ENCODE assay signal across 1 cellular context in genomic region chr3:49553690-49554634, GRCh38.
TF ChIP-seq lines count a peak whose summit lies in the region.

BSN (plus strand) TSS chr3:49554477; CDS start chr3:49554603, 126 bp downstream.

TF ChIP-seq in HEK293, 187 proteins besides CTCF, POLR2A, EP300 and RAD21 (continued from another document and continues in another):
- TF ChIP-seq ZBTB11 (tag by site-specific recombination; conservative IDR thresholded peaks at IDR 0.05; ENCODE audit: low read depth): no peak
- 0 out of 2 replicates have a peak, but pooled peaks have one; percentile 61 for TF ChIP-seq ZNF501 (tag by site-specific recombination; IDR thresholded peaks at IDR 0.05)
- no peak for TF ChIP-seq ZNF121 (tag by site-specific recombination; IDR thresholded peaks at IDR 0.05)
- no peak for TF ChIP-seq ZNF561 (tag by site-specific recombination; IDR thresholded peaks at IDR 0.05; ENCODE audit: borderline replicate concordance)
- TF ChIP-seq ZNF449 (tag by site-specific recombination; IDR thresholded peaks at IDR 0.05): no peak
- TF ChIP-seq ZNF768 (tag by site-specific recombination; IDR thresholded peaks at IDR 0.05): no peak
- no peak for TF ChIP-seq ZNF175 (tag by site-specific recombination; IDR thresholded peaks at IDR 0.05)
- TF ChIP-seq ZBTB44 (tag by site-specific recombination; IDR thresholded peaks at IDR 0.05): no peak
- TF ChIP-seq ZNF280D (tag by site-specific recombination; IDR thresholded peaks at IDR 0.05): no peak
- no peak for TF ChIP-seq ZNF366 (tag by site-specific recombination; conservative IDR thresholded peaks at IDR 0.05)
- TF ChIP-seq KLF9 (tag by site-specific recombination; IDR thresholded peaks at IDR 0.05; ENCODE audit: low read depth): peak; percentile 56; the same call in 1 of the 2 replicates
- no peak for TF ChIP-seq ZSCAN18 (tag by site-specific recombination; IDR thresholded peaks at IDR 0.05)
- no peak for TF ChIP-seq ZNF670 (tag by site-specific recombination; IDR thresholded peaks at IDR 0.05; ENCODE audit: low read depth)
- 0 out of 2 replicates have a peak, but pooled peaks have one; percentile 4 for TF ChIP-seq ZNF558 (tag by site-specific recombination; IDR thresholded peaks at IDR 0.05)
- no peak for TF ChIP-seq ZBTB6 (tag by site-specific recombination; IDR thresholded peaks at IDR 0.05)
- TF ChIP-seq ZNF398 (tag by site-specific recombination; IDR thresholded peaks at IDR 0.05): no peak
- TF ChIP-seq KLF17 (tag by site-specific recombination; IDR thresholded peaks at IDR 0.05): no peak
- no peak for TF ChIP-seq ZNF266 (tag by site-specific recombination; IDR thresholded peaks at IDR 0.05; ENCODE audit: low read depth)
- no peak for TF ChIP-seq EGR2 (tag by site-specific recombination; IDR thresholded peaks at IDR 0.05; ENCODE audit: low read depth)
- TF ChIP-seq ZNF76 (tag by site-specific recombination; IDR thresholded peaks at IDR 0.05; ENCODE audit: borderline replicate concordance, low read depth): no peak; the same call in 1 of the 2 replicates
- TF ChIP-seq ZNF792 (tag by site-specific recombination; IDR thresholded peaks at IDR 0.05): no peak
- TF ChIP-seq GFI1B (tag by site-specific recombination; IDR thresholded peaks at IDR 0.05): no peak
- TF ChIP-seq ZNF274 (IDR thresholded peaks at IDR 0.05; ENCODE audit: low read length): no peak
- TF ChIP-seq ZNF274 (tag by site-specific recombination; IDR thresholded peaks at IDR 0.05; ENCODE audit: borderline replicate concordance): no peak
- TF ChIP-seq ZNF426 (tag by site-specific recombination; IDR thresholded peaks at IDR 0.05): no peak
- TF ChIP-seq BCL11B (tag by site-specific recombination; IDR thresholded peaks at IDR 0.05; ENCODE audit: low read depth): no peak
- TF ChIP-seq ZNF473 (tag by site-specific recombination; IDR thresholded peaks at IDR 0.05): no peak
- no peak for TF ChIP-seq SP3 (tag by site-specific recombination; IDR thresholded peaks at IDR 0.05)
- TF ChIP-seq ZNF214 (tag by site-specific recombination; IDR thresholded peaks at IDR 0.05; ENCODE audit: borderline replicate concordance): no peak
- no peak for TF ChIP-seq ZNF660 (tag by site-specific recombination; IDR thresholded peaks at IDR 0.05)
- TF ChIP-seq PBX3 (CRISPR knock-in tag; IDR thresholded peaks at IDR 0.05): 0 out of 2 replicates have a peak, but pooled peaks have one; percentile 5
- TF ChIP-seq PRDM6 (tag by site-specific recombination; IDR thresholded peaks at IDR 0.05): no peak
- TF ChIP-seq ZBTB8A (tag by site-specific recombination; IDR thresholded peaks at IDR 0.05): peak; percentile 27
- TF ChIP-seq ZNF600 (tag by site-specific recombination; IDR thresholded peaks at IDR 0.05): peak; percentile 33; the same call in 1 of the 2 replicates
- no peak for TF ChIP-seq HOXC10 (CRISPR knock-in tag; IDR thresholded peaks at IDR 0.05)
- TF ChIP-seq AEBP2 (tag by site-specific recombination; IDR thresholded peaks at IDR 0.05; ENCODE audit: borderline replicate concordance): no peak
- TF ChIP-seq ZNF791 (tag by site-specific recombination; IDR thresholded peaks at IDR 0.05): no peak
- no peak for TF ChIP-seq ZNF777 (tag by site-specific recombination; IDR thresholded peaks at IDR 0.05; ENCODE audit: borderline replicate concordance)
- TF ChIP-seq ZNF133 (tag by site-specific recombination; IDR thresholded peaks at IDR 0.05): no peak
- TF ChIP-seq ZNF311 (tag by site-specific recombination; IDR thresholded peaks at IDR 0.05; ENCODE audit: borderline replicate concordance): no peak
- TF ChIP-seq ZNF423 (tag by site-specific recombination; IDR thresholded peaks at IDR 0.05): no peak
- no peak for TF ChIP-seq ZNF169 (tag by site-specific recombination; IDR thresholded peaks at IDR 0.05)
